In genomic region chr16:85641305-85641704, GRCh38 we compare ENCODE assay signal across 10 cellular contexts.
"Had no signal": no experiment of that assay in that cellular context is flagged by ENCODE, and none has a peak within 500 bp of the region (broad histone marks: within the 10 kb centered on the region; RNA-seq: fewer than 3 reads in every experiment).

No MANE protein-coding gene starts in this region.

- H3K4me3 Mint-ChIP-seq: activated naive CD4-positive, alpha-beta T cell treated with anti-CD3 and anti-CD28 coated beads, Interleukin-2, amount 50 U/mL, for 24 hours; naive thymus-derived CD8-positive, alpha-beta T cell; stimulated activated effector memory CD8-positive, alpha-beta T cell treated with anti-CD3 and anti-CD28 coated beads, Interleukin-12 subunit alpha, Interleukin-12 subunit beta, amount 100 ng/mL, for 72 hours; T-helper 2 cell treated with Interferon-gamma antibody and Interleukin-4, amounts not matched to agents 5 μg/mL and 100 μg/mL, for 36 hours had no signal

- DNase-seq: activated CD4-positive, alpha-beta T cell treated with anti-CD3 and anti-CD28 coated beads, Interleukin-2, amount 50 U/mL, for 1 hour; amniotic stem cell; dorsolateral prefrontal cortex; naive thymus-derived CD8-positive, alpha-beta T cell; upper lobe of right lung had no signal

- H3K27ac ChIP-seq: dorsolateral prefrontal cortex, esophagus muscularis mucosa, upper lobe of right lung had no signal

- H3K9me3 Mint-ChIP-seq: activated naive CD4-positive, alpha-beta T cell treated with anti-CD3 and anti-CD28 coated beads, Interleukin-2, amount 50 U/mL, for 24 hours; naive thymus-derived CD8-positive, alpha-beta T cell; stimulated activated effector memory CD8-positive, alpha-beta T cell treated with anti-CD3 and anti-CD28 coated beads, Interleukin-12 subunit alpha, Interleukin-12 subunit beta, amount 100 ng/mL, for 72 hours; T-helper 2 cell treated with Interferon-gamma antibody and Interleukin-4, amounts not matched to agents 5 μg/mL and 100 μg/mL, for 36 hours had no signal

- H3K4me3 ChIP-seq: esophagus muscularis mucosa, skin epidermis, upper lobe of right lung had no signal

- ATAC-seq: naive thymus-derived CD8-positive, alpha-beta T cell; stimulated activated effector memory CD8-positive, alpha-beta T cell treated with anti-CD3 and anti-CD28 coated beads, Interleukin-12 subunit alpha, Interleukin-12 subunit beta, amount 100 ng/mL, for 72 hours had no signal

- H3K27me3 Mint-ChIP-seq: activated naive CD4-positive, alpha-beta T cell treated with anti-CD3 and anti-CD28 coated beads, Interleukin-2, amount 50 U/mL, for 24 hours; naive thymus-derived CD8-positive, alpha-beta T cell had no signal

- H3K27ac Mint-ChIP-seq: activated naive CD4-positive, alpha-beta T cell treated with anti-CD3 and anti-CD28 coated beads, Interleukin-2, amount 50 U/mL, for 24 hours; stimulated activated effector memory CD8-positive, alpha-beta T cell treated with anti-CD3 and anti-CD28 coated beads, Interleukin-12 subunit alpha, Interleukin-12 subunit beta, amount 100 ng/mL, for 72 hours; T-helper 2 cell treated with Interferon-gamma antibody and Interleukin-4, amounts not matched to agents 5 μg/mL and 100 μg/mL, for 36 hours had no signal

- H3K36me3 Mint-ChIP-seq: activated naive CD4-positive, alpha-beta T cell treated with anti-CD3 and anti-CD28 coated beads, Interleukin-2, amount 50 U/mL, for 24 hours had no signal

- H3K9me3 ChIP-seq: esophagus muscularis mucosa, upper lobe of right lung had no signal

- H3K36me3 ChIP-seq: upper lobe of right lung had no signal

- H3K27me3 ChIP-seq: dorsolateral prefrontal cortex, esophagus muscularis mucosa, upper lobe of right lung had no signal
